ENCODE assay signal across 8 cellular contexts in genomic region chrX:73943900-73944581, GRCh38.
A peak's percentile ranks its signal among the peaks of the same experiment; 100 is the strongest.
DNase-seq lines count a peak whose midpoint lies in the region; ATAC-seq and TF ChIP-seq lines count a peak whose summit lies in the region.

No MANE protein-coding gene starts in this region.

- no peaks in the 10 kb centered on the region for H3K9me3 Mint-ChIP-seq in activated naive CD8-positive, alpha-beta T cell (ENCODE audit: low read depth)

- peaks cover 54% of the 10 kb centered on the region for H3K79me2 ChIP-seq in SK-N-SH (ENCODE audit: insufficient read depth)

- peak overlapping the region; percentile 98 for H3K9ac ChIP-seq in SK-N-SH

- intact Hi-C loops in Right ventricle myocardium inferior (cut with DNase I): no loop called here
- intact Hi-C loops in ovary (cut with DNase I): no loop called here
- intact Hi-C loops in thyroid gland (cut with DNase I): loop anchor here (10.0 kb wide), 1 partner anchor 89 kb away; the partner anchor contains the start of gene XIST

- no peaks in the 10 kb centered on the region for H3K9me3 ChIP-seq in SK-N-SH
- H3K9me3 ChIP-seq in ovary: no peaks in the 10 kb centered on the region
- H3K9me3 ChIP-seq in thyroid gland: no peaks in the 10 kb centered on the region

- CTCF ChIA-PET in SK-N-SH (lab: Yijun Ruan, JAX): interaction anchor here (1.0 to 1.1 kb wide), 2 partner anchors 15 to 43 kb away, joined by 3 read pairs; no protein-coding TSS in a partner anchor

- peak overlapping the region; percentile 79 for H3K4me2 ChIP-seq in SK-N-SH

- H2AFZ ChIP-seq in SK-N-SH (ENCODE audit: low read depth): peak overlapping the region; percentile 99

- H3K36me3 ChIP-seq in SK-N-SH (replicated peaks in 1 of 2; ENCODE audit: control insufficient read depth in 1 of 2, insufficient read depth in 2 of 2, low read length in 1 of 2): peaks cover 9 to 26% of the 10 kb centered on the region in 2 experiments
- H3K36me3 ChIP-seq in ovary: no peaks in the 10 kb centered on the region
- peaks cover 0 to 6% of the 10 kb centered on the region in 2 donors for H3K36me3 ChIP-seq in thyroid gland

- TF ChIP-seq EP300 in SK-N-SH (IDR thresholded peaks at IDR 0.05; ENCODE audit: borderline replicate concordance in 1 of 2, low read depth in 1 of 2, low read length in 1 of 2) (peak; percentile 12 to 64; a peak in 1 of 4 replicates), ovary (IDR thresholded peaks at IDR 0.05) (no peak)

- no peaks in the 10 kb centered on the region for H3K9me2 ChIP-seq in SK-N-SH

- DNase-seq in NB4 (ENCODE audit: low read depth) (peak; percentile 94), SK-N-SH (peak; percentile 92), Right ventricle myocardium inferior (ENCODE audit: missing footprints) (peak; percentile 90), ovary (peak; percentile 85 to 92 (median 89)), thyroid gland (peak; percentile 83 to 84)

- ATAC-seq in HG02571 (IDR thresholded peaks at IDR 0.05; ENCODE audit: unreplicated experiment) (peak; percentile 99), Right ventricle myocardium inferior (peak; percentile 100)

- POLR2A ChIA-PET in SK-N-SH (lab: Yijun Ruan, JAX): interaction anchor here (0.6 kb wide), 1 partner anchor 166 kb away, joined by 3 read pairs; no protein-coding TSS in a partner anchor

- H3K27ac ChIP-seq in SK-N-SH (ENCODE audit: low read depth in 2 of 2, low read length in 1 of 2) (peak overlapping the region; percentile 84 to 90), ovary (peak overlapping the region; percentile 66 to 82), thyroid gland (peak overlapping the region; percentile 1 to 83 (median 81))

- peaks cover 6% of the 10 kb centered on the region for H3K36me3 Mint-ChIP-seq in activated naive CD8-positive, alpha-beta T cell

- peaks cover 23% of the 10 kb centered on the region for H3K4me1 Mint-ChIP-seq in activated naive CD8-positive, alpha-beta T cell (ENCODE audit: low read depth)

- H3K4me1 ChIP-seq in SK-N-SH (ENCODE audit: control insufficient read depth in 1 of 2, insufficient read depth in 2 of 2, low read depth in 1 of 2, low read length in 1 of 2): no peaks in the 10 kb centered on the region; a peak in 1 of 4 replicates
- H3K4me1 ChIP-seq in ovary (ENCODE audit: insufficient read depth): peaks cover 4% of the 10 kb centered on the region
- peaks cover 3 to 5% of the 10 kb centered on the region in 2 donors for H3K4me1 ChIP-seq in thyroid gland

- H3K27me3 ChIP-seq in SK-N-SH (ENCODE audit: insufficient read depth): no peaks in the 10 kb centered on the region
- H3K27me3 ChIP-seq in ovary: no peaks in the 10 kb centered on the region
- no peaks in the 10 kb centered on the region for H3K27me3 ChIP-seq in thyroid gland

- H3K4me3 Mint-ChIP-seq in activated naive CD8-positive, alpha-beta T cell: peak overlapping the region; percentile 92

- no peak for TF ChIP-seq CTCF in NB4 (IDR thresholded peaks at IDR 0.05; ENCODE audit: low read depth, low read length)
- TF ChIP-seq CTCF in SK-N-SH (IDR thresholded peaks at IDR 0.05): no peak
- TF ChIP-seq CTCF in ovary (IDR thresholded peaks at IDR 0.05): peak in 1 of 3 donors; percentile 30
- peak in 1 of 6 experiments; percentile 18 for TF ChIP-seq CTCF in thyroid gland (IDR thresholded peaks at IDR 0.05)

- peak overlapping the region; percentile 97 for H3K27ac Mint-ChIP-seq in activated naive CD8-positive, alpha-beta T cell

- no peak for TF ChIP-seq RAD21 in SK-N-SH (IDR thresholded peaks at IDR 0.05; ENCODE audit: low read length)

- no peaks in the 10 kb centered on the region for H4K20me1 ChIP-seq in SK-N-SH (ENCODE audit: insufficient read depth)

- H3F3A ChIP-seq in SK-N-SH (replicated peaks; ENCODE audit: insufficient read depth): peaks cover 5% of the 10 kb centered on the region

- H3K4me3 ChIP-seq in GM08714 (ENCODE audit: low read length) (peak overlapping the region; percentile 99), NB4 (ENCODE audit: low read depth, low read length) (peak overlapping the region; percentile 91), SK-N-SH (ENCODE audit: low read depth in 2 of 2, low read length in 1 of 2) (peak overlapping the region; percentile 77 to 92), ovary (peak overlapping the region; percentile 73), thyroid gland (replicated peaks in 1 of 3) (peak overlapping the region in 2 of 3 donors; percentile 60 to 65)

- WGBS in SK-N-SH (ENCODE audit: low lambda C conversion rate): 2% methylated on average over 30 of the region's 35 CpGs
- WGBS in ovary, 3 donors: 0% methylated on average over 35 of the region's 35 CpGs
- 0 to 1% methylated on average over 30 to 35 of the region's 35 CpGs for WGBS in thyroid gland, 2 donors

- H3K27me3 Mint-ChIP-seq in activated naive CD8-positive, alpha-beta T cell: no peaks in the 10 kb centered on the region

- TF ChIP-seq POLR2A in NB4 (IDR thresholded peaks at IDR 0.05; ENCODE audit: extremely low read depth, insufficient read length) (peak; percentile 80), ovary (IDR thresholded peaks at IDR 0.05) (peak; percentile 45), thyroid gland (IDR thresholded peaks at IDR 0.05) (peak in 1 of 2 donors; percentile 82)

TF ChIP-seq in SK-N-SH, 30 proteins besides CTCF, POLR2A, EP300 and RAD21 (continues in another document):
- TF ChIP-seq MXI1 (IDR thresholded peaks at IDR 0.05; ENCODE audit: low read depth, low read length) (peak; percentile 49), USF2 (IDR thresholded peaks at IDR 0.05; ENCODE audit: borderline replicate concordance, low read depth, low read length) (no peak), FOXJ3 (CRISPR knock-in tag; IDR thresholded peaks at IDR 0.05) (peak; percentile 44; the same call in 1 of the 2 replicates), RCOR1 (IDR thresholded peaks at IDR 0.05; ENCODE audit: low read length) (peak; percentile 76), MAX (IDR thresholded peaks at IDR 0.05; ENCODE audit: low read depth) (peak; percentile 93), NFIC (IDR thresholded peaks at IDR 0.05; ENCODE audit: borderline replicate concordance) (no peak), SIN3A (IDR thresholded peaks at IDR 0.05; ENCODE audit: borderline replicate concordance, low read depth, low read length) (peak; percentile 83; the same call in 1 of the 2 replicates), ZBTB33 (IDR thresholded peaks at IDR 0.05; ENCODE audit: borderline replicate concordance, low read depth) (no peak), TEAD4 (IDR thresholded peaks at IDR 0.05; ENCODE audit: borderline replicate concordance, insufficient read depth) (0 out of 2 replicates have a peak, but pooled peaks have one; percentile 52), REST (IDR thresholded peaks at IDR 0.05; ENCODE audit: low read depth, low read length) (peak; percentile 75; the same call in 1 of the 2 replicates), CHD2 (IDR thresholded peaks at IDR 0.05; ENCODE audit: low read length, partially characterized antibody) (peak; percentile 92), GABPA (IDR thresholded peaks at IDR 0.05; ENCODE audit: low read depth) (peak; percentile 90), TAF1 (IDR thresholded peaks at IDR 0.05; ENCODE audit: borderline replicate concordance, low read depth, low read length) (peak; percentile 96)

Comparison
In these comparisons a context has a peak if more than half of its experiments do, and no peak if none do; other contexts are left out.
1. Peak in every context shown above with its lines: DNase-seq, ATAC-seq, H3K4me3 ChIP-seq and H3K27ac ChIP-seq.